16 cellular contexts compared by ENCODE assay signal in the genomic region with DNA sequence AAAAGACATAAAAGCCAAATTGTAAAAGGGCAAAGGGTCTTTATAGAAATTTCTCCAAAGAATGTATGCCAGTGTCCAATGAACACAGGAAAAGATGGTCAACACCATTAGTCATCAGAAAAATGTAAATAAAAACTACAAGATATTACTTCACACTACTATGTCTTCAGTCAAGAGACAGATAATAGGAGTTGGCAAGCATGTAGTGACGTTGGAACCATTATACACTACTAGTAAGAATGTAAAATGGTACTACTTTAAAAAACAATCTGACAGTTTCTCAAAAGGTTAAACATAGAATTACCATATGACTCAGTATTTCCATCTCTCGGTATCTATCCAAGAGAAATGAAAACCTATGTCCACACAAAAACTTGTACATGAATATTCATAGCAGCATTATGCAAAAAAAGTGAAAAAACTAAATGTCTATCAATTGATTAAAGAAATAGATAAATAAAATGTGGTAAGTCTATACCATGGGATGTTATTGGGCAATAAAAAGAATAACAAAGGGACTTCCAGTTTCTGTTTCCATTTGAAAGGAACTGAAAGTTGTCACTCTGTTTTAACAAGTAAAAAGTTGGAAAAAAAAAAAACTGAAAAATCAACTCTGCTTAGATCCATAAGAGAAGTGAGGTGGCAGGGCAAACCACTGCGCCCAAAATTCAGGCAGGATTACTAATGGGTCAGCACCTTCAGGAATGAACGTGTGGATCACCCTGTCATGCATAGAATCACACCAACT.
DNase-seq lines count a peak whose midpoint lies in the region; ATAC-seq and TF ChIP-seq lines count a peak whose summit lies in the region.
"Had no signal": no experiment of that assay in that cellular context is flagged by ENCODE, and none has a peak within 500 bp of the region (broad histone marks: within the 10 kb centered on the region; RNA-seq: fewer than 3 reads in every experiment).

No MANE protein-coding gene starts in this region.

- H3K4me3 ChIP-seq in NB4 (ENCODE audit: low read depth, low read length) (no peak overlapping the region), coronary artery (no peak overlapping the region)
- H3K4me3 ChIP-seq: SJSA1 had no signal

- DNase-seq in NB4 (ENCODE audit: low read depth) (peak; percentile 22), inferior parietal cortex (ENCODE audit: extremely low spot score) (peak; percentile 4), coronary artery (ENCODE audit: low spot score) (no peak), GM10266 (ENCODE audit: extremely low spot score) (no peak)
- DNase-seq in effector memory CD8-positive, alpha-beta T cell = no peak
- DNase-seq: COR-L47; Kasumi-1; NCI-H510A; stimulated activated CD4-positive, alpha-beta T cell treated with anti-CD3 and anti-CD28 coated beads, Interleukin-2, amount 100 ng/mL, for 24 hours; stimulated activated naive CD8-positive, alpha-beta T cell treated with anti-CD3 and anti-CD28 coated beads, Interleukin-15, Interleukin-2, amounts not matched to agents 100 U/mL and 50 U/mL, for 24 hours had no signal

- no peaks in the 10 kb centered on the region for H3K4me1 Mint-ChIP-seq in effector memory CD8-positive, alpha-beta T cell (ENCODE audit: low read depth in 2 of 2)
- H3K4me1 Mint-ChIP-seq: mesothelial cell of epicardium had no signal

- TF ChIP-seq POLR2A in NB4 (IDR thresholded peaks at IDR 0.05; ENCODE audit: extremely low read depth, insufficient read length) = no peak

- no peak overlapping the region for H3K27ac Mint-ChIP-seq in effector memory CD8-positive, alpha-beta T cell
- H3K27ac Mint-ChIP-seq: mesothelial cell of epicardium, progenitor cell of endocrine pancreas had no signal

- H3K9me3 Mint-ChIP-seq in effector memory CD8-positive, alpha-beta T cell = peaks cover 7 to 10% of the 10 kb centered on the region in 2 donors

- H3K27ac ChIP-seq in coronary artery = no peak overlapping the region
- H3K27ac ChIP-seq: SJSA1 had no signal

- TF ChIP-seq CTCF in NB4 (IDR thresholded peaks at IDR 0.05; ENCODE audit: low read depth, low read length) (no peak), coronary artery (IDR thresholded peaks at IDR 0.05) (no peak), GM10266 (IDR thresholded peaks at IDR 0.05; ENCODE audit: control insufficient read depth, insufficient read depth, low read depth, missing control alignments) (no peak)

- no peak overlapping the region for H3K4me3 Mint-ChIP-seq in effector memory CD8-positive, alpha-beta T cell
- H3K4me3 Mint-ChIP-seq: mesothelial cell of epicardium had no signal

- H3K36me3 Mint-ChIP-seq in effector memory CD8-positive, alpha-beta T cell (ENCODE audit: insufficient read depth) = no peaks in the 10 kb centered on the region
- H3K36me3 Mint-ChIP-seq: mesothelial cell of epicardium had no signal

- H3K27me3 Mint-ChIP-seq in effector memory CD8-positive, alpha-beta T cell = peaks cover 0 to 7% of the 10 kb centered on the region in 2 donors
- H3K27me3 Mint-ChIP-seq: progenitor cell of endocrine pancreas had no signal

- ATAC-seq in GM18870 (IDR thresholded peaks at IDR 0.05; ENCODE audit: unreplicated experiment) (peak; percentile 70), HG02852 (IDR thresholded peaks at IDR 0.05; ENCODE audit: unreplicated experiment) (peak; percentile 50), GM18907 (IDR thresholded peaks at IDR 0.05; ENCODE audit: unreplicated experiment) (no peak)
- no peak for ATAC-seq in effector memory CD8-positive, alpha-beta T cell (replicated peaks)
- ATAC-seq: stimulated activated naive CD8-positive, alpha-beta T cell treated with anti-CD3 and anti-CD28 coated beads, Interleukin-15, Interleukin-2, amounts not matched to agents 100 U/mL and 50 U/mL, for 24 hours had no signal

Comparison
In these comparisons a context has a peak if more than half of its experiments do, and no peak if none do; other contexts are left out.
1. ATAC-seq: peak in GM18870 (single experiment) and HG02852 (single experiment); none in effector memory CD8-positive, alpha-beta T cell (single experiment) and GM18907 (single experiment).
2. DNase-seq: peak in NB4 (single experiment) and inferior parietal cortex (single experiment); none in effector memory CD8-positive, alpha-beta T cell (0 of 3), coronary artery (single experiment) and GM10266 (single experiment).